Comparison of ENCODE assay signal across 8 cellular contexts in genomic region chr19:6530385-6531162, GRCh38. TPM values are rescaled to one million over a fixed set of nuclear protein-coding genes. Genes with fewer than 3 reads are reported as not detected.
DNase-seq lines count a peak whose midpoint lies in the region; ATAC-seq, FAIRE-seq and TF ChIP-seq lines count a peak whose summit lies in the region.

Gene TNFSF9 (plus strand): TSS chr19:6531026. CDS start chr19:6531037, 11 bp downstream.

- H3K4me2 ChIP-seq in smooth muscle cell: peak within 1 kb of the TSS; percentile 89

- no peak for FAIRE-seq in bronchial epithelial cell (lab: Jason Lieb, UNC)

- H3K4me3 Mint-ChIP-seq in activated B cell treated with CpG ODN at 0.5 μM for 24 hours: peak within 1 kb of the TSS; percentile 78

- no peaks in the 10 kb centered on the region for H3K9me3 ChIP-seq in HEK293 (ENCODE audit: control insufficient read depth, insufficient read depth, low read depth, low read length)
- H3K9me3 ChIP-seq in smooth muscle cell (replicated peaks; ENCODE audit: low read depth): no peaks in the 10 kb centered on the region

- H3K27me3 ChIP-seq in bronchial epithelial cell (ENCODE audit: control insufficient read depth, insufficient read depth, low read length): no peaks in the 10 kb centered on the region
- H3K27me3 ChIP-seq in smooth muscle cell (ENCODE audit: low read depth): peaks cover 29% of the 10 kb centered on the region

- DNase-seq in DMS153 treated with DMSO at 0.1 percent for 48 hours (lab: John Stamatoyannopoulos, UW; ENCODE audit: unreplicated experiment) (peak; percentile 78), NCI-H146 treated with DMSO at 0.1 percent for 48 hours (lab: John Stamatoyannopoulos, UW; ENCODE audit: unreplicated experiment) (peak; percentile 5), activated B cell treated with CpG ODN at 0.5 μM for 24 hours (peak; percentile 86), bronchial epithelial cell (ENCODE audit: low read depth) (peak; percentile 68), inferior parietal cortex (ENCODE audit: extremely low spot score) (peak; percentile 93), smooth muscle cell (lab: John Stamatoyannopoulos, UW; ENCODE audit: unreplicated experiment) (peak; percentile 88)

- TF ChIP-seq CTCF in HEK293 (tag by site-specific recombination; IDR thresholded peaks at IDR 0.05) (no peak), activated B cell treated with CpG ODN at 0.5 μM for 24 hours (IDR thresholded peaks at IDR 0.05) (no peak), bronchial epithelial cell (IDR thresholded peaks at IDR 0.05; ENCODE audit: insufficient read depth, low read length, severe bottlenecking) (no peak), smooth muscle cell (IDR thresholded peaks at IDR 0.05; ENCODE audit: borderline replicate concordance, insufficient read depth, poor library complexity, severe bottlenecking) (no peak)

- no peaks in the 10 kb centered on the region; the same call in 1 of the 2 replicates for H3K4me1 ChIP-seq in HEK293 (ENCODE audit: control insufficient read depth, insufficient read depth, low read length)
- H3K4me1 ChIP-seq in smooth muscle cell (ENCODE audit: low read depth): no peaks in the 10 kb centered on the region

- peaks cover 0 to 11% of the 10 kb centered on the region in 2 experiments; a peak in 1 of 3 replicates for H3K36me3 ChIP-seq in HEK293 (ENCODE audit: control insufficient read depth in 2 of 2, insufficient read depth in 1 of 2, low read length in 2 of 2)
- no peaks in the 10 kb centered on the region for H3K36me3 ChIP-seq in bronchial epithelial cell (ENCODE audit: control insufficient read depth, insufficient read depth, low read length)
- H3K36me3 ChIP-seq in smooth muscle cell (ENCODE audit: low read depth): no peaks in the 10 kb centered on the region

- intact Hi-C loops in activated B cell treated with CpG ODN at 0.5 μM for 24 hours (cut with micrococcal nuclease): loop anchor here (1.0 kb wide), 1 partner anchor 8 kb away; no protein-coding TSS in a partner anchor

- H3K4me3 ChIP-seq in HEK293 (ENCODE audit: low read depth, low read length) (peak within 1 kb of the TSS; percentile 56), bronchial epithelial cell (ENCODE audit: low read depth, low read length) (peak within 1 kb of the TSS; percentile 62), smooth muscle cell (peak within 1 kb of the TSS; percentile 65)

- POLR2A ChIA-PET in HEK293 (lab: Yijun Ruan, JAX): interaction anchor here (0.5 to 1.4 kb wide), 22 partner anchors 8 to 561 kb away, joined by 3 to 17 read pairs (median 4); partner anchors contain the start of genes ALKBH7, GPR108, KHSRP and SH2D3A
- POLR2A ChIA-PET in activated B cell treated with CpG ODN at 0.5 μM for 24 hours (lab: Charles Lee): interaction anchor here (0.6 to 3.1 kb wide), 13 partner anchors 8 to 680 kb away, joined by 3 to 36 read pairs (median 5); partner anchors contain the start of genes ALKBH7 and VAV1

- CTCF ChIA-PET in HEK293 (lab: Yijun Ruan, JAX): interaction anchor here (0.6 to 0.8 kb wide), 2 partner anchors 101 to 335 kb away, joined by 3 to 4 read pairs; no protein-coding TSS in a partner anchor
- CTCF ChIA-PET in activated B cell treated with CpG ODN at 0.5 μM for 24 hours (lab: Charles Lee): interaction anchor here (1.3 kb wide), 1 partner anchor 14 kb away, joined by 5 read pairs; no protein-coding TSS in a partner anchor

- ATAC-seq in activated B cell treated with CpG ODN at 0.5 μM for 24 hours (ENCODE audit: low read depth) (peak; percentile 29), HG03159 (IDR thresholded peaks at IDR 0.05; ENCODE audit: unreplicated experiment) (no peak)

- H3K27ac ChIP-seq in HEK293 (ENCODE audit: extremely low read depth, low read depth, low read length) (peak within 1 kb of the TSS; percentile 49; the same call in 1 of the 2 replicates), smooth muscle cell (ENCODE audit: low read depth) (peak within 1 kb of the TSS; percentile 55)

- peaks cover 14% of the 10 kb centered on the region for H3F3A ChIP-seq in smooth muscle cell (ENCODE audit: low read depth)

- no peaks in the 10 kb centered on the region for H4K20me1 ChIP-seq in smooth muscle cell (ENCODE audit: low read depth)

- H3K79me2 ChIP-seq in smooth muscle cell (ENCODE audit: low read depth): no peaks in the 10 kb centered on the region

- H3K27me3 Mint-ChIP-seq in activated B cell treated with CpG ODN at 0.5 μM for 24 hours: peaks cover 9% of the 10 kb centered on the region

- H3K4me1 Mint-ChIP-seq in activated B cell treated with CpG ODN at 0.5 μM for 24 hours: peaks cover 64% of the 10 kb centered on the region

- WGBS in smooth muscle cell (ENCODE audit: low lambda C conversion rate): 1% methylated on average over 34 of the region's 44 CpGs

- peak within 1 kb of the TSS; percentile 72 for H3K27ac Mint-ChIP-seq in activated B cell treated with CpG ODN at 0.5 μM for 24 hours

- H3K36me3 Mint-ChIP-seq in activated B cell treated with CpG ODN at 0.5 μM for 24 hours (ENCODE audit: low read depth): peaks cover 11% of the 10 kb centered on the region

- peak within 1 kb of the TSS; percentile 94 for H2AFZ ChIP-seq in smooth muscle cell (ENCODE audit: low read depth)

- no peaks in the 10 kb centered on the region for H3K9me3 Mint-ChIP-seq in activated B cell treated with CpG ODN at 0.5 μM for 24 hours

- peak within 1 kb of the TSS; percentile 72 for H3K9ac ChIP-seq in smooth muscle cell (ENCODE audit: low read depth)

TF ChIP-seq in HEK293, 187 proteins besides CTCF, POLR2A, EP300 and RAD21 (continues in another document):
- TF ChIP-seq ZNF391 (tag by site-specific recombination; IDR thresholded peaks at IDR 0.05; ENCODE audit: borderline replicate concordance, low read depth): no peak
- no peak for TF ChIP-seq ZNF654 (tag by site-specific recombination; IDR thresholded peaks at IDR 0.05; ENCODE audit: low read depth)
- peak; percentile 78 for TF ChIP-seq ZNF335 (tag by site-specific recombination; conservative IDR thresholded peaks at IDR 0.05)
- peak; percentile 26; the same call in 1 of the 2 replicates for TF ChIP-seq ZNF843 (tag by site-specific recombination; IDR thresholded peaks at IDR 0.05)
- no peak for TF ChIP-seq AEBP2 (tag by site-specific recombination; IDR thresholded peaks at IDR 0.05; ENCODE audit: borderline replicate concordance)
- TF ChIP-seq, protein P1, sequence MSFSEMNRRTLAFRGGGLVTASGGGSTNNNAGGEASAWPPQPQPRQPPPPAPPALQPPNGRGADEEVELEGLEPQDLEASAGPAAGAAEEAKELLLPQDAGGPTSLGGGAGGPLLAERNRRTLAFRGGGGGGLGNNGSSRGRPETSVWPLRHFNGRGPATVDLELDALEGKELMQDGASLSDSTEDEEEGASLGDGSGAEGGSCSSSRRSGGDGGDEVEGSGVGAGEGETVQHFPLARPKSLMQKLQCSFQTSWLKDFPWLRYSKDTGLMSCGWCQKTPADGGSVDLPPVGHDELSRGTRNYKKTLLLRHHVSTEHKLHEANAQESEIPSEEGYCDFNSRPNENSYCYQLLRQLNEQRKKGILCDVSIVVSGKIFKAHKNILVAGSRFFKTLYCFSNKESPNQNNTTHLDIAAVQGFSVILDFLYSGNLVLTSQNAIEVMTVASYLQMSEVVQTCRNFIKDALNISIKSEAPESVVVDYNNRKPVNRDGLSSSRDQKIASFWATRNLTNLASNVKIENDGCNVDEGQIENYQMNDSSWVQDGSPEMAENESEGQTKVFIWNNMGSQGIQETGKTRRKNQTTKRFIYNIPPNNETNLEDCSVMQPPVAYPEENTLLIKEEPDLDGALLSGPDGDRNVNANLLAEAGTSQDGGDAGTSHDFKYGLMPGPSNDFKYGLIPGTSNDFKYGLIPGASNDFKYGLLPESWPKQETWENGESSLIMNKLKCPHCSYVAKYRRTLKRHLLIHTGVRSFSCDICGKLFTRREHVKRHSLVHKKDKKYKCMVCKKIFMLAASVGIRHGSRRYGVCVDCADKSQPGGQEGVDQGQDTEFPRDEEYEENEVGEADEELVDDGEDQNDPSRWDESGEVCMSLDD (tag by site-specific recombination; IDR thresholded peaks at IDR 0.05): no peak
- peak; percentile 100 for TF ChIP-seq KLF8 (tag by site-specific recombination; IDR thresholded peaks at IDR 0.05)
- TF ChIP-seq ZNF394 (tag by site-specific recombination; IDR thresholded peaks at IDR 0.05; ENCODE audit: borderline replicate concordance): peak; percentile 9; the same call in 1 of the 2 replicates
- TF ChIP-seq OVOL3 (tag by site-specific recombination; IDR thresholded peaks at IDR 0.05): peak; percentile 28; the same call in 1 of the 2 replicates
- no peak for TF ChIP-seq ZNF791 (tag by site-specific recombination; IDR thresholded peaks at IDR 0.05)
- peak; percentile 92 for TF ChIP-seq KLF1 (tag by site-specific recombination; IDR thresholded peaks at IDR 0.05)
- TF ChIP-seq ZNF639 (tag by site-specific recombination; IDR thresholded peaks at IDR 0.05): peak; percentile 71; the same call in 1 of the 2 replicates
- no peak for TF ChIP-seq YY2 (tag by site-specific recombination; IDR thresholded peaks at IDR 0.05)
- TF ChIP-seq BCL11A (tag by site-specific recombination; IDR thresholded peaks at IDR 0.05; ENCODE audit: low read depth): no peak

RNA-seq across cellular contexts. Expression of gene TNFSF9, which starts in this region (rescaled TPM):
- total RNA-seq in activated B cell treated with CpG ODN at 0.5 μM for 24 hours (6.0 and 7.1 TPM in 2 replicates), bronchial epithelial cell (4.6 and 5.5 TPM in 2 replicates), smooth muscle cell (1.3 and 3.4 TPM in 2 replicates)
- polyA plus RNA-seq in smooth muscle cell: 4.6 and 7.3 TPM in 2 replicates

Comparison
In these comparisons a context has a peak if more than half of its experiments do, and no peak if none do; other contexts are left out.
1. DNase-seq: peak in every context shown above with its lines; median percentile 93 in inferior parietal cortex; 88 in smooth muscle cell; 86 in activated B cell treated with CpG ODN at 0.5 μM for 24 hours; 78 in DMS153 treated with DMSO at 0.1 percent for 48 hours; 68 in bronchial epithelial cell; 5 in NCI-H146 treated with DMSO at 0.1 percent for 48 hours.